Comparison of ENCODE assay signal across 8 cellular contexts in genomic region chr22:36359172-36359973, GRCh38. TPM values are rescaled to one million over a fixed set of nuclear protein-coding genes. Genes with fewer than 3 reads are reported as not detected.
A peak's percentile ranks its signal among the peaks of the same experiment; 100 is the strongest.
DNase-seq lines count a peak whose midpoint lies in the region; ATAC-seq and TF ChIP-seq lines count a peak whose summit lies in the region.

No MANE protein-coding gene starts in this region.

- peaks cover 61% of the 10 kb centered on the region for H3K36me3 Mint-ChIP-seq in activated CD4-positive, alpha-beta T cell treated with anti-CD3 and anti-CD28 coated beads for 36 hours (ENCODE audit: low read depth)

- H3K27me3 Mint-ChIP-seq in activated CD4-positive, alpha-beta T cell treated with anti-CD3 and anti-CD28 coated beads for 36 hours = no peaks in the 10 kb centered on the region

- no peaks in the 10 kb centered on the region for H3K9me3 Mint-ChIP-seq in activated CD4-positive, alpha-beta T cell treated with anti-CD3 and anti-CD28 coated beads for 36 hours (ENCODE audit: low read depth)

- no peaks in the 10 kb centered on the region for H3K27me3 ChIP-seq in thyroid gland

- H3K4me1 Mint-ChIP-seq in activated CD4-positive, alpha-beta T cell treated with anti-CD3 and anti-CD28 coated beads for 36 hours = peaks cover 98% of the 10 kb centered on the region

- H3K4me3 ChIP-seq in thyroid gland (replicated peaks in 1 of 3) = no peak overlapping the region

- H3K27ac ChIP-seq in thyroid gland = peak overlapping the region; percentile 49 to 99 (median 67)

- TF ChIP-seq CTCF in thyroid gland (IDR thresholded peaks at IDR 0.05) = no peak

- H3K36me3 ChIP-seq in thyroid gland = no peaks in the 10 kb centered on the region

- CTCF ChIA-PET in activated CD4-positive, alpha-beta T cell treated with anti-CD3 and anti-CD28 coated beads for 36 hours (lab: Charles Lee) = interaction anchor here (0.7 to 2.7 kb wide), 3 partner anchors 19 to 31 kb away, joined by 4 to 13 read pairs (median 11); no protein-coding TSS in a partner anchor

- peak overlapping the region; percentile 96 for H3K27ac Mint-ChIP-seq in activated CD4-positive, alpha-beta T cell treated with anti-CD3 and anti-CD28 coated beads for 36 hours

- no peak for ATAC-seq in activated CD4-positive, alpha-beta T cell treated with anti-CD3 and anti-CD28 coated beads for 36 hours
- peak; percentile 60 for ATAC-seq in left ventricle myocardium superior

- DNase-seq in activated CD4-positive, alpha-beta T cell treated with anti-CD3 and anti-CD28 coated beads for 36 hours = no peak
- no peak for DNase-seq in activated CD4-positive, alpha-beta T cell treated with anti-CD3 and anti-CD28 coated beads for 1 hour
- DNase-seq in RPMI8226 = peak; percentile 50
- no peak for DNase-seq in left ventricle myocardium superior
- peak; percentile 48 to 56 for DNase-seq in thyroid gland
- DNase-seq in NCI-H526 (lab: John Stamatoyannopoulos, UW) = no peak
- DNase-seq in COLO829 (ENCODE audit: low spot score) = no peak
- no peak for DNase-seq in NOMO-1 treated with DMSO at 0.1 percent for 48 hours (lab: John Stamatoyannopoulos, UW; ENCODE audit: unreplicated experiment)

- no peaks in the 10 kb centered on the region for H3K9me3 ChIP-seq in thyroid gland

- POLR2A ChIA-PET in activated CD4-positive, alpha-beta T cell treated with anti-CD3 and anti-CD28 coated beads for 36 hours (lab: Charles Lee) = interaction anchor here (0.6 to 1.3 kb wide), 3 partner anchors 20 to 120 kb away, joined by 3 to 5 read pairs (median 3); partner anchors contain the start of genes APOL2 and MYH9

- H3K4me1 ChIP-seq in thyroid gland = peaks cover 62 to 95% of the 10 kb centered on the region in 2 donors

- H3K4me3 Mint-ChIP-seq in activated CD4-positive, alpha-beta T cell treated with anti-CD3 and anti-CD28 coated beads for 36 hours = peak overlapping the region; percentile 45

- 62 to 64% methylated on average over 5 of the region's 5 CpGs for WGBS in thyroid gland, 2 donors

- no peak for TF ChIP-seq POLR2A in thyroid gland (IDR thresholded peaks at IDR 0.05)

- intact Hi-C loops in activated CD4-positive, alpha-beta T cell treated with anti-CD3 and anti-CD28 coated beads for 36 hours (cut with DNase I, micrococcal nuclease) = no loop called here
- intact Hi-C loops in left ventricle myocardium superior (cut with micrococcal nuclease) = no loop called here
- intact Hi-C loops in thyroid gland (cut with DNase I) = no loop called here

RNA-seq across cellular contexts. Expression of gene MYH9, which starts 28.4 kb away (rescaled TPM):
- 100 to 1,000 TPM; 720 to 773 TPM for total RNA-seq in activated CD4-positive, alpha-beta T cell treated with anti-CD3 and anti-CD28 coated beads for 36 hours
- total RNA-seq in left ventricle myocardium superior (161 TPM), thyroid gland (100 to 1,000 TPM; 228 to 375 (median 275) TPM)

Comparison
In these comparisons a context has a peak if more than half of its experiments do, and no peak if none do; other contexts are left out.
1. DNase-seq: peak in RPMI8226 (single experiment) and thyroid gland (2 of 2); none in activated CD4-positive, alpha-beta T cell treated with anti-CD3 and anti-CD28 coated beads for 36 hours (single experiment), activated CD4-positive, alpha-beta T cell treated with anti-CD3 and anti-CD28 coated beads for 1 hour (single experiment), left ventricle myocardium superior (single experiment), NCI-H526 (0 of 2), COLO829 (single experiment) and NOMO-1 treated with DMSO at 0.1 percent for 48 hours (single experiment).